In the genomic region with DNA sequence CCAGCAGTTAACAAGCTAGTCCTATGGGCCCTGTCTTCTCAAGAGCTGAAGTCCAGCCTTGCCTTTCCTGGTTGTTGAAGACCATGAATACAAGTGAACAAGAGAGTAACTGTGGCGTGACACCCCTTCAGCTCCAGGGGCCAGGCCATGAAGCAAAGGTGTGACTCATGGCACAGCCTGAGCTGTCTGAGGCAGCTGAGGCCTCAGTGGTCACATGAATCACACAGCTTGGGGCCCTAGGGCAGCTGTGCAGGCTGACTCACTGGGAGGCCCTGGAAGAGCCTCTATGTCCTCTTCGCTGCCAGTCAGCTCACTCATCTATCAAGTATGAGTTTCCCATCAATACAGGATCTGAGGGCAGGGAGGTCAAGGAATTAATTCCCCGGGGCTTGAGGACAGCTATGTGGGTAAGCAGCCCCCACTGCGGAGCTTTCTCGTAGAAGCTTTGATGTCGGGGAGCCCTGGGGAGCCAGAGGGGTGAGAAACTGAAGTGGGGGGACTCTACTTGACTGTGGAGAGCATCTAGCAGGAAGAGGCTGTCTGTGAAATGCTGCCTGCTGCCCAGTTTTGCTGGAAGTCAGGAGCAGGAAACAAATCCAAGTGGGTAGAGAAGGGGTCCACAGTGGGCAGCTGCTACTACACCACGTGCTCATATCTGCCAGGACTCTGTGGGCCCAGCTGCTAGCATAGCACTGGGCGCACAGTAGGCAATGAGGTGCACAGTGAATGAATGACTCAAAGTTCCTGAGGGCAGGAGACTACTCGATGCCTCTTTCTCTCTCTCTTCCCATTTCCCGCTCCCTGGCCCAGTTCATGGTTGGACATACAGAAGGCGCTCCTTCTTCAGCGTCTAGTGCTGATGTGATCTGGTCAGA, we compare ENCODE assay signal across 1 cellular context.
TF ChIP-seq lines count a peak whose summit lies in the region.

No MANE protein-coding gene starts in this region.

TF ChIP-seq in HepG2, 621 proteins besides CTCF, POLR2A, EP300 and RAD21 (continued from another document and continues in another):
- TF ChIP-seq, protein P1, sequence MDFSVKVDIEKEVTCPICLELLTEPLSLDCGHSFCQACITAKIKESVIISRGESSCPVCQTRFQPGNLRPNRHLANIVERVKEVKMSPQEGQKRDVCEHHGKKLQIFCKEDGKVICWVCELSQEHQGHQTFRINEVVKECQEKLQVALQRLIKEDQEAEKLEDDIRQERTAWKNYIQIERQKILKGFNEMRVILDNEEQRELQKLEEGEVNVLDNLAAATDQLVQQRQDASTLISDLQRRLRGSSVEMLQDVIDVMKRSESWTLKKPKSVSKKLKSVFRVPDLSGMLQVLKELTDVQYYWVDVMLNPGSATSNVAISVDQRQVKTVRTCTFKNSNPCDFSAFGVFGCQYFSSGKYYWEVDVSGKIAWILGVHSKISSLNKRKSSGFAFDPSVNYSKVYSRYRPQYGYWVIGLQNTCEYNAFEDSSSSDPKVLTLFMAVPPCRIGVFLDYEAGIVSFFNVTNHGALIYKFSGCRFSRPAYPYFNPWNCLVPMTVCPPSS (IDR thresholded peaks at IDR 0.05): no peak
- no peak for TF ChIP-seq ZBTB44 (CRISPR knock-in tag; IDR thresholded peaks at IDR 0.05)
- no peak for TF ChIP-seq NBN (conservative IDR thresholded peaks at IDR 0.05)
- TF ChIP-seq SP1 (IDR thresholded peaks at IDR 0.05): no peak
- TF ChIP-seq SP1 (CRISPR knock-in tag; IDR thresholded peaks at IDR 0.05): peak; percentile 45; the same call in 1 of the 2 replicates
- no peak for TF ChIP-seq RBM39 (IDR thresholded peaks at IDR 0.05; ENCODE audit: low read depth, low read length, poor library complexity, severe bottlenecking)
- TF ChIP-seq KLF16 (CRISPR knock-in tag; IDR thresholded peaks at IDR 0.05): peak in 1 of 2 experiments; percentile 86; a peak in 2 of 4 replicates
- no peak for TF ChIP-seq CHD2 (IDR thresholded peaks at IDR 0.05; ENCODE audit: low read depth, low read length)
- TF ChIP-seq ATAD3A (CRISPR knock-in tag; IDR thresholded peaks at IDR 0.05): peak; percentile 13; the same call in 1 of the 2 replicates
- TF ChIP-seq, protein P2, sequence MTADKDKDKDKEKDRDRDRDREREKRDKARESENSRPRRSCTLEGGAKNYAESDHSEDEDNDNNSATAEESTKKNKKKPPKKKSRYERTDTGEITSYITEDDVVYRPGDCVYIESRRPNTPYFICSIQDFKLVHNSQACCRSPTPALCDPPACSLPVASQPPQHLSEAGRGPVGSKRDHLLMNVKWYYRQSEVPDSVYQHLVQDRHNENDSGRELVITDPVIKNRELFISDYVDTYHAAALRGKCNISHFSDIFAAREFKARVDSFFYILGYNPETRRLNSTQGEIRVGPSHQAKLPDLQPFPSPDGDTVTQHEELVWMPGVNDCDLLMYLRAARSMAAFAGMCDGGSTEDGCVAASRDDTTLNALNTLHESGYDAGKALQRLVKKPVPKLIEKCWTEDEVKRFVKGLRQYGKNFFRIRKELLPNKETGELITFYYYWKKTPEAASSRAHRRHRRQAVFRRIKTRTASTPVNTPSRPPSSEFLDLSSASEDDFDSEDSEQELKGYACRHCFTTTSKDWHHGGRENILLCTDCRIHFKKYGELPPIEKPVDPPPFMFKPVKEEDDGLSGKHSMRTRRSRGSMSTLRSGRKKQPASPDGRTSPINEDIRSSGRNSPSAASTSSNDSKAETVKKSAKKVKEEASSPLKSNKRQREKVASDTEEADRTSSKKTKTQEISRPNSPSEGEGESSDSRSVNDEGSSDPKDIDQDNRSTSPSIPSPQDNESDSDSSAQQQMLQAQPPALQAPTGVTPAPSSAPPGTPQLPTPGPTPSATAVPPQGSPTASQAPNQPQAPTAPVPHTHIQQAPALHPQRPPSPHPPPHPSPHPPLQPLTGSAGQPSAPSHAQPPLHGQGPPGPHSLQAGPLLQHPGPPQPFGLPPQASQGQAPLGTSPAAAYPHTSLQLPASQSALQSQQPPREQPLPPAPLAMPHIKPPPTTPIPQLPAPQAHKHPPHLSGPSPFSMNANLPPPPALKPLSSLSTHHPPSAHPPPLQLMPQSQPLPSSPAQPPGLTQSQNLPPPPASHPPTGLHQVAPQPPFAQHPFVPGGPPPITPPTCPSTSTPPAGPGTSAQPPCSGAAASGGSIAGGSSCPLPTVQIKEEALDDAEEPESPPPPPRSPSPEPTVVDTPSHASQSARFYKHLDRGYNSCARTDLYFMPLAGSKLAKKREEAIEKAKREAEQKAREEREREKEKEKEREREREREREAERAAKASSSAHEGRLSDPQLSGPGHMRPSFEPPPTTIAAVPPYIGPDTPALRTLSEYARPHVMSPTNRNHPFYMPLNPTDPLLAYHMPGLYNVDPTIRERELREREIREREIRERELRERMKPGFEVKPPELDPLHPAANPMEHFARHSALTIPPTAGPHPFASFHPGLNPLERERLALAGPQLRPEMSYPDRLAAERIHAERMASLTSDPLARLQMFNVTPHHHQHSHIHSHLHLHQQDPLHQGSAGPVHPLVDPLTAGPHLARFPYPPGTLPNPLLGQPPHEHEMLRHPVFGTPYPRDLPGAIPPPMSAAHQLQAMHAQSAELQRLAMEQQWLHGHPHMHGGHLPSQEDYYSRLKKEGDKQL (CRISPR knock-in tag; IDR thresholded peaks at IDR 0.05; ENCODE audit: low read depth): 0 out of 2 replicates have a peak, but pooled peaks have one; percentile 65
- peak; percentile 90 for TF ChIP-seq MAX (IDR thresholded peaks at IDR 0.05)
- TF ChIP-seq NR2C2 (CRISPR knock-in tag; IDR thresholded peaks at IDR 0.05; ENCODE audit: borderline replicate concordance): no peak; the same call in 1 of the 2 replicates
- no peak for TF ChIP-seq TEAD2 (CRISPR knock-in tag; IDR thresholded peaks at IDR 0.05)
- TF ChIP-seq ZNF136 (CRISPR knock-in tag; IDR thresholded peaks at IDR 0.05; ENCODE audit: low read depth): no peak
- TF ChIP-seq, protein P3, sequence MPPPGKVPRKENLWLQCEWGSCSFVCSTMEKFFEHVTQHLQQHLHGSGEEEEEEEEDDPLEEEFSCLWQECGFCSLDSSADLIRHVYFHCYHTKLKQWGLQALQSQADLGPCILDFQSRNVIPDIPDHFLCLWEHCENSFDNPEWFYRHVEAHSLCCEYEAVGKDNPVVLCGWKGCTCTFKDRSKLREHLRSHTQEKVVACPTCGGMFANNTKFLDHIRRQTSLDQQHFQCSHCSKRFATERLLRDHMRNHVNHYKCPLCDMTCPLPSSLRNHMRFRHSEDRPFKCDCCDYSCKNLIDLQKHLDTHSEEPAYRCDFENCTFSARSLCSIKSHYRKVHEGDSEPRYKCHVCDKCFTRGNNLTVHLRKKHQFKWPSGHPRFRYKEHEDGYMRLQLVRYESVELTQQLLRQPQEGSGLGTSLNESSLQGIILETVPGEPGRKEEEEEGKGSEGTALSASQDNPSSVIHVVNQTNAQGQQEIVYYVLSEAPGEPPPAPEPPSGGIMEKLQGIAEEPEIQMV (CRISPR knock-in tag; IDR thresholded peaks at IDR 0.05; ENCODE audit: low read depth): no peak
- no peak for TF ChIP-seq ZNF710 (CRISPR knock-in tag; IDR thresholded peaks at IDR 0.05; ENCODE audit: borderline replicate concordance)
- no peak for TF ChIP-seq CCDC6 (CRISPR knock-in tag; IDR thresholded peaks at IDR 0.05)
- TF ChIP-seq ZNF264 (CRISPR knock-in tag; IDR thresholded peaks at IDR 0.05): no peak
- no peak for TF ChIP-seq SOX13 (IDR thresholded peaks at IDR 0.05)
- peak in 1 of 2 experiments; percentile 63; a peak in 1 of 4 replicates for TF ChIP-seq SOX13 (CRISPR knock-in tag; conservative IDR thresholded peaks at IDR 0.05 in 1 of 2, IDR thresholded peaks at IDR 0.05 in 1 of 2)
- TF ChIP-seq ZNF207 (IDR thresholded peaks at IDR 0.05; ENCODE audit: borderline replicate concordance): no peak
- TF ChIP-seq MBD4 (IDR thresholded peaks at IDR 0.05; ENCODE audit: borderline replicate concordance, low read length): no peak
- no peak for TF ChIP-seq MTA3 (CRISPR knock-in tag; IDR thresholded peaks at IDR 0.05)
- TF ChIP-seq NRL (CRISPR knock-in tag; IDR thresholded peaks at IDR 0.05; ENCODE audit: borderline replicate concordance): no peak
- no peak for TF ChIP-seq ZFP41 (CRISPR knock-in tag; IDR thresholded peaks at IDR 0.05; ENCODE audit: borderline replicate concordance)
- TF ChIP-seq IRF2 (CRISPR knock-in tag; IDR thresholded peaks at IDR 0.05): peak; percentile 76
- TF ChIP-seq TBX2 (CRISPR knock-in tag; IDR thresholded peaks at IDR 0.05; ENCODE audit: borderline replicate concordance): peak; percentile 84
- TF ChIP-seq MYPOP (CRISPR knock-in tag; IDR thresholded peaks at IDR 0.05): no peak
- TF ChIP-seq STAT5B (CRISPR knock-in tag; IDR thresholded peaks at IDR 0.05): no peak
- peak; percentile 91 for TF ChIP-seq ZNF335 (CRISPR knock-in tag; IDR thresholded peaks at IDR 0.05)
- TF ChIP-seq, protein P4, sequence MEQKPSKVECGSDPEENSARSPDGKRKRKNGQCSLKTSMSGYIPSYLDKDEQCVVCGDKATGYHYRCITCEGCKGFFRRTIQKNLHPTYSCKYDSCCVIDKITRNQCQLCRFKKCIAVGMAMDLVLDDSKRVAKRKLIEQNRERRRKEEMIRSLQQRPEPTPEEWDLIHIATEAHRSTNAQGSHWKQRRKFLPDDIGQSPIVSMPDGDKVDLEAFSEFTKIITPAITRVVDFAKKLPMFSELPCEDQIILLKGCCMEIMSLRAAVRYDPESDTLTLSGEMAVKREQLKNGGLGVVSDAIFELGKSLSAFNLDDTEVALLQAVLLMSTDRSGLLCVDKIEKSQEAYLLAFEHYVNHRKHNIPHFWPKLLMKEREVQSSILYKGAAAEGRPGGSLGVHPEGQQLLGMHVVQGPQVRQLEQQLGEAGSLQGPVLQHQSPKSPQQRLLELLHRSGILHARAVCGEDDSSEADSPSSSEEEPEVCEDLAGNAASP (CRISPR knock-in tag; IDR thresholded peaks at IDR 0.05; ENCODE audit: borderline replicate concordance): peak; percentile 41; the same call in 1 of the 2 replicates
- 0 out of 2 replicates have a peak, but pooled peaks have one; percentile 19 for TF ChIP-seq SRY (CRISPR knock-in tag; IDR thresholded peaks at IDR 0.05)
- TF ChIP-seq GFI1 (CRISPR knock-in tag; IDR thresholded peaks at IDR 0.05; ENCODE audit: borderline replicate concordance): no peak
- 0 out of 2 replicates have a peak, but pooled peaks have one; percentile 17 for TF ChIP-seq HDAC2 (CRISPR knock-in tag; IDR thresholded peaks at IDR 0.05)
- peak; percentile 98 for TF ChIP-seq ZNF687 (CRISPR knock-in tag; IDR thresholded peaks at IDR 0.05)
- TF ChIP-seq ZNF17 (CRISPR knock-in tag; IDR thresholded peaks at IDR 0.05): no peak
- TF ChIP-seq FOXA1 (IDR thresholded peaks at IDR 0.05): no peak
- 0 out of 2 replicates have a peak, but pooled peaks have one; percentile 20 for TF ChIP-seq FOXA1 (CRISPR knock-in tag; IDR thresholded peaks at IDR 0.05)
